Comparison of ENCODE assay signal across 17 cellular contexts in genomic region chr1:2210084-2210653, GRCh38. TPM values are rescaled to one million over a fixed set of nuclear protein-coding genes. Genes with fewer than 3 reads are reported as not detected.
DNase-seq lines count a peak whose midpoint lies in the region; ATAC-seq and TF ChIP-seq lines count a peak whose summit lies in the region.
"Had no signal": no experiment of that assay in that cellular context is flagged by ENCODE, and none has a peak within 500 bp of the region (broad histone marks: within the 10 kb centered on the region; RNA-seq: fewer than 3 reads in every experiment).

No MANE protein-coding gene starts in this region.

- peak overlapping the region; percentile 96 for H3K27ac ChIP-seq in RWPE1
- H3K27ac ChIP-seq in esophagus muscularis mucosa (replicated peaks in 1 of 4), result peak overlapping the region; percentile 83 to 95 (median 90)
- peak overlapping the region in 3 of 4 donors; percentile 77 to 95 (median 91) for H3K27ac ChIP-seq in tibial nerve
- H3K27ac ChIP-seq in gastrocnemius medialis, result peak overlapping the region in 2 of 4 donors; percentile 16 to 39

- CTCF ChIA-PET in RWPE1 (lab: Yijun Ruan, JAX), result no interaction called here

- in situ Hi-C loops in gastrocnemius medialis (cut with MboI; ENCODE audit: low sequenced_read_pairs in 4 of 4), result loop anchor here in 2 of 4 donors (25.0 kb wide), 2 partner anchors 102 to 327 kb away; partner anchors contain the start of genes HES5 (in 1 of the 2) and PANK4 (in 1 of the 2)

- H3K27me3 ChIP-seq in esophagus muscularis mucosa (no peaks in the 10 kb centered on the region), tibial nerve (no peaks in the 10 kb centered on the region), gastrocnemius medialis (no peaks in the 10 kb centered on the region)

- H3K27ac Mint-ChIP-seq in neural crest cell (ENCODE audit: unreplicated experiment), result no peak overlapping the region
- H3K27ac Mint-ChIP-seq: immature natural killer cell; stimulated activated memory B cell treated with anti-CD40 and anti-IgM and Interleukin-4, amounts not matched to agents 10 μg/mL and 1 μg/mL and 100 μg/mL, for 72 hours; T-helper 1 cell treated with Interleukin-12 subunit alpha and Interleukin-12 subunit beta and Interleukin-4 antibody, amounts not matched to agents 30 μg/mL and 1 μg/mL, for 36 hours had no signal

- TF ChIP-seq EP300 in esophagus muscularis mucosa (IDR thresholded peaks at IDR 0.05) (no peak), tibial nerve (IDR thresholded peaks at IDR 0.05) (no peak)

- 76% methylated on average over 14 of the region's 19 CpGs for WGBS in esophagus muscularis mucosa
- WGBS in tibial nerve, 2 donors, result 82 to 84% methylated on average over 16 to 18 of the region's 19 CpGs

- H3K4me3 ChIP-seq in esophagus muscularis mucosa (no peak overlapping the region), tibial nerve (no peak overlapping the region), gastrocnemius medialis (no peak overlapping the region)

- H3K4me3 Mint-ChIP-seq in neural crest cell, result peak overlapping the region; percentile 61
- H3K4me3 Mint-ChIP-seq: immature natural killer cell; stimulated activated memory B cell treated with anti-CD40 and anti-IgM and Interleukin-4, amounts not matched to agents 10 μg/mL and 1 μg/mL and 100 μg/mL, for 72 hours; T-helper 1 cell treated with Interleukin-12 subunit alpha and Interleukin-12 subunit beta and Interleukin-4 antibody, amounts not matched to agents 30 μg/mL and 1 μg/mL, for 36 hours had no signal

- H3K36me3 ChIP-seq in esophagus muscularis mucosa (no peaks in the 10 kb centered on the region), tibial nerve (no peaks in the 10 kb centered on the region), gastrocnemius medialis (no peaks in the 10 kb centered on the region)

- no peak for TF ChIP-seq POLR2A in esophagus muscularis mucosa (IDR thresholded peaks at IDR 0.05; ENCODE audit: low read depth)
- TF ChIP-seq POLR2A in tibial nerve (IDR thresholded peaks at IDR 0.05), result no peak
- TF ChIP-seq POLR2A in gastrocnemius medialis (IDR thresholded peaks at IDR 0.05), result no peak

- H3K9me3 ChIP-seq in esophagus muscularis mucosa (no peaks in the 10 kb centered on the region), tibial nerve (no peaks in the 10 kb centered on the region), gastrocnemius medialis (no peaks in the 10 kb centered on the region)

- POLR2A ChIA-PET in RWPE1 (lab: Yijun Ruan, JAX; ENCODE audit: low non-redundant PET), result no interaction called here

- no peaks in the 10 kb centered on the region for H3K9me3 Mint-ChIP-seq in neural crest cell
- H3K9me3 Mint-ChIP-seq: immature natural killer cell; stimulated activated memory B cell treated with anti-CD40 and anti-IgM and Interleukin-4, amounts not matched to agents 10 μg/mL and 1 μg/mL and 100 μg/mL, for 72 hours; T-helper 1 cell treated with Interleukin-12 subunit alpha and Interleukin-12 subunit beta and Interleukin-4 antibody, amounts not matched to agents 30 μg/mL and 1 μg/mL, for 36 hours had no signal

- H3K36me3 Mint-ChIP-seq in neural crest cell (ENCODE audit: low read depth), result no peaks in the 10 kb centered on the region
- H3K36me3 Mint-ChIP-seq: immature natural killer cell; stimulated activated memory B cell treated with anti-CD40 and anti-IgM and Interleukin-4, amounts not matched to agents 10 μg/mL and 1 μg/mL and 100 μg/mL, for 72 hours had no signal

- no peaks in the 10 kb centered on the region for H3K27me3 Mint-ChIP-seq in neural crest cell (ENCODE audit: low read depth)
- H3K27me3 Mint-ChIP-seq: stimulated activated memory B cell treated with anti-CD40 and anti-IgM and Interleukin-4, amounts not matched to agents 10 μg/mL and 1 μg/mL and 100 μg/mL, for 72 hours had no signal

- ATAC-seq in gastrocnemius medialis, result no peak
- ATAC-seq: stimulated activated memory B cell treated with anti-CD40 and anti-IgM and Interleukin-4, amounts not matched to agents 10 μg/mL and 1 μg/mL and 100 μg/mL, for 72 hours had no signal

- peaks cover 74 to 96% (median 92%) of the 10 kb centered on the region in 4 donors for H3K4me1 ChIP-seq in esophagus muscularis mucosa
- H3K4me1 ChIP-seq in tibial nerve, result peaks cover 2 to 91% (median 72%) of the 10 kb centered on the region in 4 donors
- H3K4me1 ChIP-seq in gastrocnemius medialis, result peaks cover 26 to 56% of the 10 kb centered on the region in 2 donors

- intact Hi-C loops in esophagus muscularis mucosa (cut with DNase I), result no loop called here
- intact Hi-C loops in gastrocnemius medialis (cut with DNase I; ENCODE audit: low total_unique reads), result loop anchor here (5.0 kb wide), 1 partner anchor 102 kb away; no protein-coding TSS in a partner anchor

- TF ChIP-seq CTCF in RWPE1 (conservative IDR thresholded peaks at IDR 0.05; ENCODE audit: low read depth) (no peak), esophagus muscularis mucosa (IDR thresholded peaks at IDR 0.05) (no peak), neural crest cell (conservative IDR thresholded peaks at IDR 0.05) (no peak), tibial nerve (IDR thresholded peaks at IDR 0.05) (no peak), gastrocnemius medialis (IDR thresholded peaks at IDR 0.05 in 4 of 5, conservative IDR thresholded peaks at IDR 0.05 in 1 of 5) (no peak)

- peaks cover 11% of the 10 kb centered on the region for H3K4me1 Mint-ChIP-seq in neural crest cell
- H3K4me1 Mint-ChIP-seq: stimulated activated memory B cell treated with anti-CD40 and anti-IgM and Interleukin-4, amounts not matched to agents 10 μg/mL and 1 μg/mL and 100 μg/mL, for 72 hours had no signal

- no peak for DNase-seq in RWPE1 (ENCODE audit: low spot score)
- no peak for DNase-seq in esophagus muscularis mucosa (ENCODE audit: extremely low spot score)
- DNase-seq in neural crest cell (ENCODE audit: low read depth, low spot score), result no peak
- no peak for DNase-seq in tibial nerve (ENCODE audit: low spot score in 2 of 2)
- no peak for DNase-seq in islet precursor cell
- no peak for DNase-seq in gastrocnemius medialis
- DNase-seq in superior temporal gyrus (ENCODE audit: extremely low spot score), result no peak
- DNase-seq in D341Med (ENCODE audit: low spot score), result no peak
- DNase-seq: cerebellar nuclear complex; GF-D8; GOT3; immature natural killer cell; NCI-H1417; NCI-H345; NK-92 treated with Interleukin-12 subunit alpha and Interleukin-12 subunit beta, amount 100 ng/mL, for 24 hours had no signal

RNA-seq across cellular contexts. Expression of gene FAAP20, which starts 15.6 kb away (rescaled TPM):
- 10 to 100 TPM; 37.9 to 81.7 (median 55.7) TPM for total RNA-seq in esophagus muscularis mucosa
- 80.9 and 93.7 TPM in 2 replicates for total RNA-seq in neural crest cell
- 10 to 100 TPM; 32.8 to 60.9 (median 47.3) TPM for total RNA-seq in tibial nerve
- total RNA-seq in gastrocnemius medialis, result 10 to 100 TPM; 12.1 to 26.2 (median 17.3) TPM

RNA-seq across cellular contexts. Expression of gene SKI, which starts 17.9 kb away (rescaled TPM):
- total RNA-seq in esophagus muscularis mucosa, result 100 to 1,000 TPM in 2 of 4 donors, 10 to 100 TPM in 2; 70.1 to 190 (median 124) TPM
- 58.9 and 62.0 TPM in 2 replicates for total RNA-seq in neural crest cell
- 100 to 1,000 TPM in 1 of 4 donors, 10 to 100 TPM in 3; 62.8 to 100 (median 72.2) TPM for total RNA-seq in tibial nerve
- 10 to 100 TPM in 3 of 4 donors, 1 to 10 TPM in 1; 7.8 to 32.2 (median 22.4) TPM for total RNA-seq in gastrocnemius medialis
